8 cellular contexts compared by ENCODE assay signal in the genomic region with DNA sequence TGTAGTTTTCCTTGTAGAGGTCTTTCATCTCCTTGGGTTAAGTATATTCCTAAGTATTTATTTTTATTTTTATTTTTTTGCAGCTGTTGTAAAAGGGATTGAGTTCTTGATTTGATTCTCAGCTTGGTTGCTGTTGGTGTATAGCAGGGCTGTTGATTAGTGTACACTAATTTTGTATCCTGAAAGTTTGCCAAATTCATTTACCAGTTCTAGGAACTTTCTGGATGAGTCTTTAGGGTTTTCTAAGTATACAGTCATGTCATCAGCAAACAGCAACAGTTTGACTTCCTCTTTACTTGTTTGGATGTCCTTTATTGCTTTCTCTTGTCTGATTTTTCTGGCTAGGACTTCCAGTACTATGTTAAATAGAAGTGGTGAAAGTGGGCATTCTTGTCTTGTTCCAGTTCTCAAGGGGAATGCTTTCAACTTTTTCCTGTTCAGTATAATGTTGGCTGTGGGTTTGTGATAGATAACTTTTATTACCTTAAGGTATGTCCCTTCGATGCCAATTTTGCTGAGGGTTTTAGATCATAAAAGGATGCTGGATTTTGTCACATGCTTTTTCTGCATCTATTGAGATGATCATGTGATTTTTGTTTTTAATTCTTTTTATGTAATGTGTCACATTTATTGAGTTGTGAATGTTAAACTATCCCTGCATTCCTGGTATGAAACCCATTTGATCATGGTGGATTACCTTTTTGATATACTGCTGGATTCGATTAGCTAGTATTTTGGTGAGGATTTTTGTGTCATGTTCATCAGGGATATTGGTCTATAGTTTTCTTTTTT. TPM values are rescaled to one million over a fixed set of nuclear protein-coding genes. Genes with fewer than 3 reads are reported as not detected.
"Had no signal": no experiment of that assay in that cellular context is flagged by ENCODE, and none has a peak within 500 bp of the region (broad histone marks: within the 10 kb centered on the region; RNA-seq: fewer than 3 reads in every experiment).

No MANE protein-coding gene starts in this region.

RNA-seq across cellular contexts. Expression of gene IL1F10, which starts 29.3 kb away (rescaled TPM):
- total RNA-seq: adrenal gland; cardiac septum; IMR-90; LHCN-M2; M059J; PC-3; SJSA1; T-helper 1 cell treated with Interleukin-12 subunit alpha and Interleukin-12 subunit beta and Interleukin-4 antibody, amounts not matched to agents 30 ng/mL and 1 ng/mL, for 36 hours had no signal
- polyA plus RNA-seq: adrenal gland, IMR-90 had no signal

RNA-seq across cellular contexts. Expression of gene IL1RN, which starts 30.4 kb away (rescaled TPM):
- total RNA-seq: IMR-90, LHCN-M2, SJSA1 had no signal
- polyA plus RNA-seq: IMR-90 had no signal

RNA-seq across cellular contexts. Expression of gene IL36RN, which starts 38.0 kb away (rescaled TPM):
- total RNA-seq: adrenal gland; cardiac septum; IMR-90; LHCN-M2; M059J; SJSA1; T-helper 1 cell treated with Interleukin-12 subunit alpha and Interleukin-12 subunit beta and Interleukin-4 antibody, amounts not matched to agents 30 ng/mL and 1 ng/mL, for 36 hours had no signal
- polyA plus RNA-seq: adrenal gland, IMR-90 had no signal

RNA-seq across cellular contexts. Expression of gene IL36B, which starts 44.4 kb away (rescaled TPM):
- total RNA-seq: adrenal gland; cardiac septum; IMR-90; LHCN-M2; M059J; PC-3; SJSA1; T-helper 1 cell treated with Interleukin-12 subunit alpha and Interleukin-12 subunit beta and Interleukin-4 antibody, amounts not matched to agents 30 ng/mL and 1 ng/mL, for 36 hours had no signal
- polyA plus RNA-seq: adrenal gland, IMR-90 had no signal
